In genomic region chr21:45072166-45072962, GRCh38 we compare ENCODE assay signal across 1 cellular context.
TF ChIP-seq lines count a peak whose summit lies in the region.

No MANE protein-coding gene starts in this region.

TF ChIP-seq in WTC11, 78 proteins besides CTCF, POLR2A, EP300 and RAD21 (continued from another document):
- TF ChIP-seq HMGXB4 (CRISPR knock-in tag; IDR thresholded peaks at IDR 0.05) = no peak
- TF ChIP-seq ZSCAN18 (CRISPR knock-in tag; IDR thresholded peaks at IDR 0.05) = no peak
- TF ChIP-seq NR3C1 (CRISPR knock-in tag; conservative IDR thresholded peaks at IDR 0.05; ENCODE audit: low read depth) = no peak
- no peak for TF ChIP-seq ARID4B (CRISPR knock-in tag; IDR thresholded peaks at IDR 0.05; ENCODE audit: borderline replicate concordance)
- no peak for TF ChIP-seq ZNF425 (CRISPR knock-in tag; conservative IDR thresholded peaks at IDR 0.05)
- TF ChIP-seq ZBTB21 (CRISPR knock-in tag; IDR thresholded peaks at IDR 0.05; ENCODE audit: borderline replicate concordance) = no peak
- no peak for TF ChIP-seq FOXK1 (CRISPR knock-in tag; IDR thresholded peaks at IDR 0.05)
- no peak for TF ChIP-seq ZNF121 (CRISPR knock-in tag; IDR thresholded peaks at IDR 0.05)
- no peak for TF ChIP-seq CDX4 (CRISPR knock-in tag; IDR thresholded peaks at IDR 0.05; ENCODE audit: borderline replicate concordance)
- TF ChIP-seq MYBL2 (CRISPR knock-in tag; IDR thresholded peaks at IDR 0.05) = no peak
- no peak for TF ChIP-seq E2F1 (CRISPR knock-in tag; IDR thresholded peaks at IDR 0.05)
- no peak for TF ChIP-seq ZNF281 (CRISPR knock-in tag; IDR thresholded peaks at IDR 0.05)
- no peak for TF ChIP-seq CREM (CRISPR knock-in tag; IDR thresholded peaks at IDR 0.05)
